1 cellular context compared by ENCODE assay signal in genomic region chr16:75216127-75216526, GRCh38.
TF ChIP-seq lines count a peak whose summit lies in the region.

No MANE protein-coding gene starts in this region.

TF ChIP-seq in HepG2, 621 proteins besides CTCF, POLR2A, EP300 and RAD21:
- TF ChIP-seq PHF20 (CRISPR knock-in tag; IDR thresholded peaks at IDR 0.05) (0 out of 2 replicates have a peak, but pooled peaks have one; percentile 31), ZNF530 (CRISPR knock-in tag; IDR thresholded peaks at IDR 0.05; ENCODE audit: low read depth) (no peak), HNF1B (CRISPR knock-in tag; IDR thresholded peaks at IDR 0.05) (no peak), HDAC2 (CRISPR knock-in tag; IDR thresholded peaks at IDR 0.05) (no peak), LBX2 (CRISPR knock-in tag; IDR thresholded peaks at IDR 0.05; ENCODE audit: borderline replicate concordance) (no peak), ZNF567 (CRISPR knock-in tag; IDR thresholded peaks at IDR 0.05; ENCODE audit: borderline replicate concordance) (no peak), JUN (CRISPR knock-in tag; IDR thresholded peaks at IDR 0.05) (peak; percentile 63; the same call in 1 of the 2 replicates), ZC3H13 (CRISPR knock-in tag; IDR thresholded peaks at IDR 0.05) (no peak), ZNF460 (CRISPR knock-in tag; IDR thresholded peaks at IDR 0.05; ENCODE audit: borderline replicate concordance) (peak; percentile 54; the same call in 1 of the 2 replicates), REPIN1 (CRISPR knock-in tag; IDR thresholded peaks at IDR 0.05; ENCODE audit: borderline replicate concordance, low read depth) (peak; percentile 62; the same call in 1 of the 2 replicates), FOXK1 (CRISPR knock-in tag; IDR thresholded peaks at IDR 0.05; ENCODE audit: borderline replicate concordance, low read depth) (no peak), ZNF335 (CRISPR knock-in tag; IDR thresholded peaks at IDR 0.05) (no peak), FLYWCH1 (CRISPR knock-in tag; IDR thresholded peaks at IDR 0.05) (no peak), PBX3 (CRISPR knock-in tag; IDR thresholded peaks at IDR 0.05; ENCODE audit: borderline replicate concordance) (no peak), ZNF468 (CRISPR knock-in tag; IDR thresholded peaks at IDR 0.05) (no peak), TRAFD1 (CRISPR knock-in tag; IDR thresholded peaks at IDR 0.05; ENCODE audit: borderline replicate concordance) (no peak), ZKSCAN8 (CRISPR knock-in tag; IDR thresholded peaks at IDR 0.05; ENCODE audit: borderline replicate concordance) (no peak), ZBTB34 (CRISPR knock-in tag; IDR thresholded peaks at IDR 0.05) (no peak), CBX2 (IDR thresholded peaks at IDR 0.05; ENCODE audit: low read depth, low read length) (no peak), CBX2 (CRISPR knock-in tag; IDR thresholded peaks at IDR 0.05; ENCODE audit: low read depth) (no peak), CERS6 (CRISPR knock-in tag; IDR thresholded peaks at IDR 0.05) (no peak), PAWR (CRISPR knock-in tag; IDR thresholded peaks at IDR 0.05; ENCODE audit: borderline replicate concordance) (no peak), ZNF207 (IDR thresholded peaks at IDR 0.05; ENCODE audit: borderline replicate concordance) (no peak), SNAPC5 (CRISPR knock-in tag; IDR thresholded peaks at IDR 0.05; ENCODE audit: borderline replicate concordance) (no peak), E2F1 (CRISPR knock-in tag; IDR thresholded peaks at IDR 0.05) (no peak), ZFP90 (CRISPR knock-in tag; IDR thresholded peaks at IDR 0.05; ENCODE audit: borderline replicate concordance) (no peak), KLF9 (CRISPR knock-in tag; IDR thresholded peaks at IDR 0.05; ENCODE audit: low read depth) (no peak), HOMEZ (CRISPR knock-in tag; IDR thresholded peaks at IDR 0.05; ENCODE audit: low read depth) (no peak), EEA1 (CRISPR knock-in tag; IDR thresholded peaks at IDR 0.05; ENCODE audit: borderline replicate concordance) (no peak), ZSCAN12 (CRISPR knock-in tag; IDR thresholded peaks at IDR 0.05) (no peak), ZNF879 (CRISPR knock-in tag; IDR thresholded peaks at IDR 0.05) (no peak), MED1 (CRISPR knock-in tag; IDR thresholded peaks at IDR 0.05) (no peak), HIC2 (CRISPR knock-in tag; IDR thresholded peaks at IDR 0.05; ENCODE audit: low read depth) (no peak), FOXJ3 (CRISPR knock-in tag; IDR thresholded peaks at IDR 0.05; ENCODE audit: borderline replicate concordance) (no peak), ZNF704 (CRISPR knock-in tag; IDR thresholded peaks at IDR 0.05; ENCODE audit: borderline replicate concordance) (no peak), PAF1 (CRISPR knock-in tag; IDR thresholded peaks at IDR 0.05) (no peak), ZNF776 (CRISPR knock-in tag; IDR thresholded peaks at IDR 0.05) (no peak), ZMYM3 (CRISPR knock-in tag; IDR thresholded peaks at IDR 0.05) (no peak), FOXC1 (CRISPR knock-in tag; IDR thresholded peaks at IDR 0.05; ENCODE audit: borderline replicate concordance) (no peak), ZNF296 (CRISPR knock-in tag; conservative IDR thresholded peaks at IDR 0.05) (0 out of 2 replicates have a peak, but pooled peaks have one; percentile 41), MTF1 (CRISPR knock-in tag; IDR thresholded peaks at IDR 0.05) (no peak), KLF12 (CRISPR knock-in tag; IDR thresholded peaks at IDR 0.05; ENCODE audit: borderline replicate concordance) (no peak), KDM6A (CRISPR knock-in tag; IDR thresholded peaks at IDR 0.05; ENCODE audit: low read depth) (no peak), RCOR2 (CRISPR knock-in tag; IDR thresholded peaks at IDR 0.05) (no peak)
